Comparison of ENCODE assay signal across 8 cellular contexts in genomic region chr1:143498059-143498749, GRCh38.
DNase-seq lines count a peak whose midpoint lies in the region; ATAC-seq, FAIRE-seq and TF ChIP-seq lines count a peak whose summit lies in the region.
"Not testable (repeated sequence)": the region's sequence is repeated elsewhere in the genome, so short reads cannot be mapped to it uniquely, and the experiment has no call there.

No MANE protein-coding gene starts in this region.

- H3K9me2 ChIP-seq in OCI-LY7 (ENCODE audit: insufficient read depth, low read length) = not testable (repeated sequence)

- DNase-seq in CD4-positive, alpha-beta memory T cell = peak; percentile 6 to 27 (median 21)
- not testable (repeated sequence) for DNase-seq in OCI-LY7 (ENCODE audit: low spot score); GM12878 (ENCODE audit: low read depth, low spot score); skeletal muscle cell (ENCODE audit: low read depth); transverse colon
- DNase-seq in activated CD8-positive, alpha-beta memory T cell treated with anti-CD3 and anti-CD28 coated beads for 24 hours = peak; percentile 58
- peak in 1 of 2 donors; percentile 3 for DNase-seq in foreskin fibroblast

- H3K27ac ChIP-seq in CD4-positive, alpha-beta memory T cell (ENCODE audit: low read depth, low read length); OCI-LY7 (ENCODE audit: low read depth, low read length, poor library complexity, severe bottlenecking); GM12878 (ENCODE audit: control insufficient read depth, insufficient read depth); mesodermal cell (ENCODE audit: low read depth, low read length, severe bottlenecking); transverse colon: not testable (repeated sequence)

- RAD21 ChIA-PET in GM12878 (lab: Charles Lee; ENCODE audit: unreplicated experiment) = not testable (repeated sequence)

- not testable (repeated sequence) for TF ChIP-seq POLR2A in GM12878 (IDR thresholded peaks at IDR 0.05; ENCODE audit: low read depth, low read length); transverse colon (IDR thresholded peaks at IDR 0.05)

- H3K4me2 ChIP-seq in OCI-LY7 (ENCODE audit: low read length) = peak overlapping the region; percentile 39; the same call in 1 of the 2 replicates
- not testable (repeated sequence) for H3K4me2 ChIP-seq in GM12878 (ENCODE audit: control insufficient read depth, insufficient read depth)

- ATAC-seq in GM12878 = not testable (repeated sequence)

- POLR2A ChIA-PET in CD4-positive, alpha-beta memory T cell (lab: Charles Lee; ENCODE audit: partially characterized antibody); OCI-LY7 (lab: Charles Lee); GM12878 (lab: Charles Lee): not testable (repeated sequence)

- H3K4me3 ChIP-seq in CD4-positive, alpha-beta memory T cell (ENCODE audit: low read length in 2 of 2); GM12878: not testable (repeated sequence)
- H3K4me3 ChIP-seq in OCI-LY7 (ENCODE audit: low read depth, low read length, poor library complexity, severe bottlenecking) (peak overlapping the region; percentile 55), foreskin fibroblast (ENCODE audit: low read depth in 1 of 2, low read length in 2 of 2) (peak overlapping the region; percentile 2 to 5), mesodermal cell (ENCODE audit: extremely low read depth, insufficient read depth, low read length, poor library complexity, severe bottlenecking) (peak overlapping the region; percentile 28), skeletal muscle cell (ENCODE audit: low read depth, low read length) (peak overlapping the region; percentile 44), transverse colon (peak overlapping the region in 3 of 4 donors; percentile 11 to 57 (median 12))

- H3K4me1 Mint-ChIP-seq in CD4-positive, alpha-beta memory T cell = not testable (repeated sequence)

- H3K9ac ChIP-seq in GM12878 (ENCODE audit: control insufficient read depth, insufficient read depth, low read length) = not testable (repeated sequence)

- WGBS in GM12878 (ENCODE audit: insufficient coverage, insufficient replicate concordance, low lambda C conversion rate, missing lambda C conversion rate) = 13% methylated on average over 26 of the region's 85 CpGs
- 40 to 75% methylated on average over 4 to 12 of the region's 85 CpGs for WGBS in mesodermal cell (ENCODE audit: insufficient coverage in 2 of 2), 2 experiments
- WGBS in transverse colon (ENCODE audit: low coverage in 1 of 2), 2 donors = 4% methylated on average over 23 of the region's 85 CpGs; no CpG with 5 or more reads in 1 of the 2 donors

- H3K27ac Mint-ChIP-seq in CD4-positive, alpha-beta memory T cell = not testable (repeated sequence)

- H3K36me3 Mint-ChIP-seq in CD4-positive, alpha-beta memory T cell = peaks cover 1 to 12% of the 10 kb centered on the region in 2 donors

- H3K79me2 ChIP-seq in OCI-LY7 (ENCODE audit: insufficient read depth, low read depth, low read length); GM12878 (ENCODE audit: control insufficient read depth, insufficient read depth, low read length): not testable (repeated sequence)

- H3K27me3 ChIP-seq in CD4-positive, alpha-beta memory T cell (ENCODE audit: insufficient read depth, low read length); GM12878 (replicated peaks in 1 of 2; ENCODE audit: control insufficient read depth in 2 of 2, insufficient read depth in 2 of 2, low read length in 1 of 2): not testable (repeated sequence)
- peaks cover 18% of the 10 kb centered on the region for H3K27me3 ChIP-seq in transverse colon

- H3K27me3 Mint-ChIP-seq in CD4-positive, alpha-beta memory T cell = not testable (repeated sequence)

- BruUV-seq in OCI-LY7 (replicated peaks; lab: Mats Ljungman, UMichigan); GM12878 (replicated peaks; lab: Mats Ljungman, UMichigan): not testable (repeated sequence)

- H3K4me3 Mint-ChIP-seq in CD4-positive, alpha-beta memory T cell = peak overlapping the region in 3 of 8 donors; percentile 20 to 52 (median 25)

- FAIRE-seq in GM12878 (lab: Jason Lieb, UNC) = not testable (repeated sequence)

- peaks cover 2 to 16% (median 14%) of the 10 kb centered on the region in 8 donors for H3K9me3 Mint-ChIP-seq in CD4-positive, alpha-beta memory T cell

- not testable (repeated sequence) for H2AFZ ChIP-seq in OCI-LY7 (ENCODE audit: low read length); GM12878 (ENCODE audit: control insufficient read depth, low read depth, low read length)

- in situ Hi-C loops in GM12878 (cut with MboI); transverse colon (cut with MboI; ENCODE audit: low pct_ligation_motif_present in 1 of 4, low pct_unique_long_range_greater_than_20kb in 1 of 4, low sequenced_read_pairs in 3 of 4): not testable (repeated sequence)

- intact Hi-C loops in CD4-positive, alpha-beta memory T cell (cut with micrococcal nuclease); OCI-LY7 (cut with micrococcal nuclease; ENCODE audit: unreplicated experiment); GM12878 (cut with micrococcal nuclease; ENCODE audit: unreplicated experiment): not testable (repeated sequence)
- intact Hi-C loops in transverse colon (cut with DNase I; ENCODE audit: low total_unique reads) = loop anchor here (10.0 kb wide), 1 partner anchor 167 kb away; no protein-coding TSS in a partner anchor

- SMC1A ChIA-PET in GM12878 (lab: Charles Lee; ENCODE audit: uncharacterized antibody, unreplicated experiment) = not testable (repeated sequence)

- not testable (repeated sequence) for TF ChIP-seq CTCF in OCI-LY7 (conservative IDR thresholded peaks at IDR 0.05; ENCODE audit: low read length); GM12878 (IDR thresholded peaks at IDR 0.05 in 2 of 3, conservative IDR thresholded peaks at IDR 0.05 in 1 of 3; ENCODE audit: control insufficient read depth in 2 of 3, extremely low read depth in 1 of 3, insufficient read depth in 1 of 3, low read depth in 3 of 3, low read length in 3 of 3); foreskin fibroblast (IDR thresholded peaks at IDR 0.05; ENCODE audit: low read depth, low read length); transverse colon (IDR thresholded peaks at IDR 0.05)

- not testable (repeated sequence) for H4K20me1 ChIP-seq in OCI-LY7 (ENCODE audit: insufficient read depth, low read length); GM12878 (ENCODE audit: control insufficient read depth, insufficient read depth)

- CTCF ChIA-PET in CD4-positive, alpha-beta memory T cell (lab: Charles Lee; ENCODE audit: partially characterized antibody); OCI-LY7 (lab: Charles Lee; ENCODE audit: unreplicated experiment); GM12878 (lab: Yijun Ruan, JAX): not testable (repeated sequence)

- H3K36me3 ChIP-seq in CD4-positive, alpha-beta memory T cell (ENCODE audit: insufficient read depth, low read length); OCI-LY7 (ENCODE audit: insufficient read depth, low read length); GM12878 (ENCODE audit: control insufficient read depth in 2 of 2, insufficient read depth in 2 of 2, low read length in 1 of 2); mesodermal cell (ENCODE audit: control insufficient read depth, insufficient read depth, low read length); transverse colon: not testable (repeated sequence)

- TF ChIP-seq EP300 in GM12878 (IDR thresholded peaks at IDR 0.05; ENCODE audit: borderline replicate concordance in 1 of 2, control insufficient read depth in 1 of 2, low read depth in 2 of 2, low read length in 2 of 2); transverse colon (IDR thresholded peaks at IDR 0.05; ENCODE audit: low read depth): not testable (repeated sequence)

- not testable (repeated sequence) for H3K4me1 ChIP-seq in CD4-positive, alpha-beta memory T cell (ENCODE audit: insufficient read depth, low read length); OCI-LY7 (ENCODE audit: insufficient read depth, low read length, poor library complexity, severe bottlenecking); GM12878 (ENCODE audit: control insufficient read depth, insufficient read depth, low read length); mesodermal cell (ENCODE audit: control insufficient read depth, insufficient read depth, low read length, poor library complexity, severe bottlenecking); transverse colon

- H3K9me3 ChIP-seq in CD4-positive, alpha-beta memory T cell (ENCODE audit: control insufficient read depth in 1 of 2, low read length in 2 of 2); OCI-LY7 (ENCODE audit: low read length); GM12878 (replicated peaks; ENCODE audit: control insufficient read depth, insufficient read depth, low read length); mesodermal cell (ENCODE audit: control insufficient read depth, low read length); transverse colon: not testable (repeated sequence)

- not testable (repeated sequence) for TF ChIP-seq RAD21 in GM12878 (IDR thresholded peaks at IDR 0.05; ENCODE audit: insufficient read depth, low read depth, low read length)

TF ChIP-seq in GM12878, 131 proteins besides CTCF, POLR2A, EP300 and RAD21:
- TF ChIP-seq SUZ12 (IDR thresholded peaks at IDR 0.05; ENCODE audit: unreplicated experiment) = peak; percentile 100
